13 cellular contexts compared by ENCODE assay signal in the genomic region with DNA sequence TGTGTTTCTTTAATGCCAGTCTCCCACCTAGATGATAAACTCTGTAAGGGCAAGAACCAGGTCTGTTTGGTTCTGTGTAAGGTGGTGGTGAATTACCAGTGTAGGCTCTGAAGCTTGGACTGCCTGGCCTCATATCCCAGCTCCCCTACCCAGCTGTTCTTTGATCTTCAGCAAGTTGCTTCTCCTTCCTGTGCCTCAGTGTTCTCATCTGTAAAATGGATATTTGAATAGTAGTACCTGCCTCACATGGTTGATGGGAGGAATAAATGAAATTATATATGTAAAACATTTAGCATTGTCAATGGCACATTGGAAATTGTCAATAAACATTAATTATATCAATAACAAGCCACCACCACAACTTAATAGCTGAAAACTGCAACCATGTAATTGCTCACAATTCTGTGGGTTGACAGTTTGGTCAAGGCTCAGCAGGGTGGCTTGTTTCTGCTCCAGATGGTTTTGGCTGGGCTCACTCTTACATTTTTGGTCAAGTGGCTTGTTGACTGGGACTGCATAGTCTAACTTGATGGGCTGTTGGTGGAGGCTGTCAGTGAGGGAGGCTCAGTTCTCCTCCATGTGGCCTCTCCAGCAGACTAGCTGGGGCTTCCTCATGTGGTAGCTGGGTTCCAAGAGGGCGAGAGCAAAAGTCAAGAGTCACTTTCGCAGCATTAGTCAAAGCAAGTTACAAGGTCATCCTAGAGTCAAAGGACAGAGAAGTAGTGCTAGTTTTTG.
DNase-seq lines count a peak whose midpoint lies in the region; ATAC-seq, FAIRE-seq and TF ChIP-seq lines count a peak whose summit lies in the region.
"Had no signal": no experiment of that assay in that cellular context is flagged by ENCODE, and none has a peak within 500 bp of the region (broad histone marks: within the 10 kb centered on the region; RNA-seq: fewer than 3 reads in every experiment).

No MANE protein-coding gene starts in this region.

- 43% methylated on average over 2 of the region's 2 CpGs for WGBS in HepG2 (ENCODE audit: low lambda C conversion rate)

- no peaks in the 10 kb centered on the region for H3K9me3 Mint-ChIP-seq in T-helper 1 cell treated with Interleukin-12 subunit alpha and Interleukin-12 subunit beta and Interleukin-4 antibody, amounts not matched to agents 30 μg/mL and 1 μg/mL, for 36 hours
- H3K9me3 Mint-ChIP-seq in naive thymus-derived CD8-positive, alpha-beta T cell: no peaks in the 10 kb centered on the region
- no peaks in the 10 kb centered on the region for H3K9me3 Mint-ChIP-seq in endothelial cell (ENCODE audit: unreplicated experiment)

- TF ChIP-seq POLR2A in GM12891 (IDR thresholded peaks at IDR 0.05; ENCODE audit: low read depth, low read length): no peak
- TF ChIP-seq POLR2A in HepG2 (IDR thresholded peaks at IDR 0.05; ENCODE audit: insufficient read depth in 1 of 2, low read depth in 2 of 2, low read length in 2 of 2): no peak

- FAIRE-seq in GM12891 (lab: Jason Lieb, UNC) (peak; percentile 80), HepG2 (lab: Jason Lieb, UNC) (no peak)

- peaks cover 0 to 4% (median 0%) of the 10 kb centered on the region in 11 experiments; a peak in 1 of 22 replicates for H4K20me1 ChIP-seq in BLaER1 treated with 17β-estradiol and CSF1 and Interleukin-3, amounts not matched to agents 10 nM and 100 nM
- H4K20me1 ChIP-seq in HepG2 (ENCODE audit: insufficient read depth, low read length): no peaks in the 10 kb centered on the region

- H3K79me2 ChIP-seq in HepG2 (ENCODE audit: insufficient read depth, low read length): no peaks in the 10 kb centered on the region

- POLR2A ChIA-PET in HepG2 (lab: Yijun Ruan, JAX): interaction anchor here (0.9 to 1.1 kb wide), 2 partner anchors 18 to 88 kb away, joined by 3 read pairs; no protein-coding TSS in a partner anchor
- POLR2A ChIA-PET in naive thymus-derived CD8-positive, alpha-beta T cell (lab: Charles Lee): no interaction called here

- intact Hi-C loops in HepG2 (cut with micrococcal nuclease; ENCODE audit: unreplicated experiment): no loop called here

- in situ Hi-C loops in HepG2 (cut with HindIII; ENCODE audit: extremely low pct_ligation_motif_present, low pct_unique_long_range_greater_than_20kb): no loop called here

- BruUV-seq in HepG2 (replicated peaks; lab: Mats Ljungman, UMichigan): no TSS peak

- no peaks in the 10 kb centered on the region for H3K36me3 ChIP-seq in BLaER1 treated with 17β-estradiol and CSF1 and Interleukin-3, amounts not matched to agents 10 nM and 100 nM
- H3K36me3 ChIP-seq in HepG2 (replicated peaks in 1 of 2; ENCODE audit: control insufficient read depth in 1 of 2, insufficient read depth in 2 of 2, low read length in 2 of 2): no peaks in the 10 kb centered on the region
- H3K36me3 ChIP-seq in SJCRH30: no peaks in the 10 kb centered on the region

- no peaks in the 10 kb centered on the region for H3K36me3 Mint-ChIP-seq in T-helper 1 cell treated with Interleukin-12 subunit alpha and Interleukin-12 subunit beta and Interleukin-4 antibody, amounts not matched to agents 30 μg/mL and 1 μg/mL, for 36 hours (ENCODE audit: low read depth)
- no peaks in the 10 kb centered on the region for H3K36me3 Mint-ChIP-seq in naive thymus-derived CD8-positive, alpha-beta T cell
- H3K36me3 Mint-ChIP-seq in endothelial cell (ENCODE audit: low read depth, unreplicated experiment): no peaks in the 10 kb centered on the region

- TF ChIP-seq CTCF in HepG2 (CRISPR knock-in tag; IDR thresholded peaks at IDR 0.05) (no peak), endothelial cell (IDR thresholded peaks at IDR 0.05; ENCODE audit: unreplicated experiment) (no peak)

- peaks cover 0 to 14% (median 0%) of the 10 kb centered on the region in 11 experiments; a peak in 5 of 22 replicates for H3K27me3 ChIP-seq in BLaER1 treated with 17β-estradiol and CSF1 and Interleukin-3, amounts not matched to agents 10 nM and 100 nM
- peaks cover 5 to 16% of the 10 kb centered on the region in 2 experiments; a peak in 3 of 5 replicates for H3K27me3 ChIP-seq in HepG2 (ENCODE audit: control insufficient read depth in 1 of 2, insufficient read depth in 2 of 2, low read length in 2 of 2)
- H3K27me3 ChIP-seq in SJCRH30: no peaks in the 10 kb centered on the region; the same call in 1 of the 2 replicates

- no peak for TF ChIP-seq RAD21 in HepG2 (CRISPR knock-in tag; IDR thresholded peaks at IDR 0.05)

- peak overlapping the region; percentile 66 for H3K4me3 Mint-ChIP-seq in T-helper 1 cell treated with Interleukin-12 subunit alpha and Interleukin-12 subunit beta and Interleukin-4 antibody, amounts not matched to agents 30 μg/mL and 1 μg/mL, for 36 hours
- H3K4me3 Mint-ChIP-seq in naive thymus-derived CD8-positive, alpha-beta T cell: peak overlapping the region in 2 of 10 donors; percentile 20 to 49
- H3K4me3 Mint-ChIP-seq in endothelial cell (ENCODE audit: unreplicated experiment): no peak overlapping the region

- peaks cover 46 to 99% (median 81%) of the 10 kb centered on the region in 10 experiments for H3K4me1 ChIP-seq in BLaER1 treated with 17β-estradiol and CSF1 and Interleukin-3, amounts not matched to agents 10 nM and 100 nM
- H3K4me1 ChIP-seq in HepG2 (ENCODE audit: insufficient read depth, low read length): peaks cover 50% of the 10 kb centered on the region
- peaks cover 27% of the 10 kb centered on the region for H3K4me1 ChIP-seq in SJCRH30

- no peak overlapping the region for H2AFZ ChIP-seq in HepG2 (ENCODE audit: low read length)

- TF ChIP-seq EP300 in HepG2 (IDR thresholded peaks at IDR 0.05; ENCODE audit: low read depth in 2 of 2, low read length in 2 of 2) (no peak), HepG2 (CRISPR knock-in tag; IDR thresholded peaks at IDR 0.05; ENCODE audit: borderline replicate concordance) (no peak)

- no peak for DNase-seq in GM12891 (ENCODE audit: insufficient read length, low spot score)
- no peak for DNase-seq in HepG2 (ENCODE audit: low spot score)
- DNase-seq in SJCRH30: no peak
- DNase-seq in naive thymus-derived CD8-positive, alpha-beta T cell: no peak
- no peak for DNase-seq in endothelial cell (ENCODE audit: low spot score)
- no peak for DNase-seq in foreskin melanocyte
- DNase-seq: dermis blood vessel endothelial cell; DMS79; H7; NCI-H2081; stimulated activated naive CD4-positive, alpha-beta T cell had no signal

- 0 out of 20 replicates have a peak overlapping the region, but pooled peaks of 1 of the 10 experiments have one; percentile 23 for H3K4me3 ChIP-seq in BLaER1 treated with 17β-estradiol and CSF1 and Interleukin-3, amounts not matched to agents 10 nM and 100 nM
- no peak overlapping the region for H3K4me3 ChIP-seq in HepG2 (replicated peaks in 1 of 3; ENCODE audit: insufficient read depth in 1 of 3, low read depth in 2 of 3, low read length in 3 of 3)
- H3K4me3 ChIP-seq in SJCRH30: no peak overlapping the region

- peak overlapping the region in 8 of 11 experiments; percentile 52 to 81 (median 72); a peak in 15 of 22 replicates for H3K9ac ChIP-seq in BLaER1 treated with 17β-estradiol and CSF1 and Interleukin-3, amounts not matched to agents 10 nM and 100 nM
- no peak overlapping the region for H3K9ac ChIP-seq in HepG2 (ENCODE audit: insufficient read depth, low read depth, low read length)

- CTCF ChIA-PET in HepG2 (lab: Yijun Ruan, JAX; ENCODE audit: low intra/inter-chr PET ratio, low total read pairs): no interaction called here

- H3K27ac ChIP-seq in BLaER1 treated with 17β-estradiol and CSF1 and Interleukin-3, amounts not matched to agents 10 nM and 100 nM: peak overlapping the region in 9 of 11 experiments; percentile 62 to 95 (median 83); a peak in 19 of 22 replicates
- H3K27ac ChIP-seq in HepG2 (ENCODE audit: extremely low read length, insufficient read depth, low read length) (no peak overlapping the region), SJCRH30 (no peak overlapping the region)

- H3K4me1 Mint-ChIP-seq in T-helper 1 cell treated with Interleukin-12 subunit alpha and Interleukin-12 subunit beta and Interleukin-4 antibody, amounts not matched to agents 30 μg/mL and 1 μg/mL, for 36 hours (ENCODE audit: low read depth): peaks cover 69% of the 10 kb centered on the region
- H3K4me1 Mint-ChIP-seq in naive thymus-derived CD8-positive, alpha-beta T cell: peaks cover 13 to 61% (median 20%) of the 10 kb centered on the region in 4 donors
- H3K4me1 Mint-ChIP-seq in endothelial cell (ENCODE audit: unreplicated experiment): peaks cover 21% of the 10 kb centered on the region

- peaks cover 0 to 14% (median 4%) of the 10 kb centered on the region in 11 experiments; a peak in 9 of 22 replicates for H3K9me3 ChIP-seq in BLaER1 treated with 17β-estradiol and CSF1 and Interleukin-3, amounts not matched to agents 10 nM and 100 nM (replicated peaks in 1 of 11)
- H3K9me3 ChIP-seq in HepG2 (ENCODE audit: low read length) (no peaks in the 10 kb centered on the region), SJCRH30 (replicated peaks) (no peaks in the 10 kb centered on the region)

- ATAC-seq in HepG2: no peak; the same call in 2 of the 3 replicates
- ATAC-seq in naive thymus-derived CD8-positive, alpha-beta T cell: no peak

- peak overlapping the region; percentile 91 for H3K27ac Mint-ChIP-seq in T-helper 1 cell treated with Interleukin-12 subunit alpha and Interleukin-12 subunit beta and Interleukin-4 antibody, amounts not matched to agents 30 μg/mL and 1 μg/mL, for 36 hours
- peak overlapping the region in 5 of 10 donors; percentile 14 to 79 (median 45) for H3K27ac Mint-ChIP-seq in naive thymus-derived CD8-positive, alpha-beta T cell
- H3K27ac Mint-ChIP-seq in endothelial cell (ENCODE audit: unreplicated experiment): no peak overlapping the region

- H3K4me2 ChIP-seq in BLaER1 treated with 17β-estradiol and CSF1 and Interleukin-3, amounts not matched to agents 10 nM and 100 nM: peak overlapping the region; percentile 78 to 100 (median 90)
- peak overlapping the region; percentile 29; the same call in 1 of the 2 replicates for H3K4me2 ChIP-seq in HepG2 (ENCODE audit: low read depth, low read length)

- no peaks in the 10 kb centered on the region for H3K27me3 Mint-ChIP-seq in T-helper 1 cell treated with Interleukin-12 subunit alpha and Interleukin-12 subunit beta and Interleukin-4 antibody, amounts not matched to agents 30 μg/mL and 1 μg/mL, for 36 hours (ENCODE audit: low read depth)
- peaks cover 0 to 3% (median 0%) of the 10 kb centered on the region in 5 donors for H3K27me3 Mint-ChIP-seq in naive thymus-derived CD8-positive, alpha-beta T cell
- peaks cover 12% of the 10 kb centered on the region for H3K27me3 Mint-ChIP-seq in endothelial cell (ENCODE audit: unreplicated experiment)

TF ChIP-seq in GM12891, 5 proteins besides CTCF, POLR2A, EP300 and RAD21:
- TF ChIP-seq PAX5 (IDR thresholded peaks at IDR 0.05; ENCODE audit: insufficient read depth, low read length, severe bottlenecking) (no peak), TAF1 (IDR thresholded peaks at IDR 0.05; ENCODE audit: low read depth, low read length) (no peak)

TF ChIP-seq in HepG2, 621 proteins besides CTCF, POLR2A, EP300 and RAD21 (continues in another document):
- TF ChIP-seq, protein P1, sequence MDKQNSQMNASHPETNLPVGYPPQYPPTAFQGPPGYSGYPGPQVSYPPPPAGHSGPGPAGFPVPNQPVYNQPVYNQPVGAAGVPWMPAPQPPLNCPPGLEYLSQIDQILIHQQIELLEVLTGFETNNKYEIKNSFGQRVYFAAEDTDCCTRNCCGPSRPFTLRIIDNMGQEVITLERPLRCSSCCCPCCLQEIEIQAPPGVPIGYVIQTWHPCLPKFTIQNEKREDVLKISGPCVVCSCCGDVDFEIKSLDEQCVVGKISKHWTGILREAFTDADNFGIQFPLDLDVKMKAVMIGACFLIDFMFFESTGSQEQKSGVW (CRISPR knock-in tag; IDR thresholded peaks at IDR 0.05; ENCODE audit: borderline replicate concordance): no peak

Comparison
In these comparisons a context has a peak if more than half of its experiments do, and no peak if none do; other contexts are left out.
1. H3K27ac ChIP-seq: peak in BLaER1 treated with 17β-estradiol and CSF1 and Interleukin-3, amounts not matched to agents 10 nM and 100 nM (9 of 11); none in HepG2 (single experiment) and SJCRH30 (single experiment).